1 cellular context compared by ENCODE assay signal in genomic region chrX:108245462-108245861, GRCh38.
TF ChIP-seq lines count a peak whose summit lies in the region.

No MANE protein-coding gene starts in this region.

TF ChIP-seq in SK-N-SH treated with all-trans-retinoic acid at 6 μM for 48 hours, 23 proteins besides CTCF, POLR2A, EP300 and RAD21:
- no peak for TF ChIP-seq ZNF565 (CRISPR knock-in tag; conservative IDR thresholded peaks at IDR 0.05; ENCODE audit: low read depth)
- TF ChIP-seq TOX (CRISPR knock-in tag; IDR thresholded peaks at IDR 0.05; ENCODE audit: borderline replicate concordance): no peak
- TF ChIP-seq POU6F1 (CRISPR knock-in tag; IDR thresholded peaks at IDR 0.05; ENCODE audit: borderline replicate concordance, low read depth): no peak
- TF ChIP-seq PATZ1 (CRISPR knock-in tag; IDR thresholded peaks at IDR 0.05; ENCODE audit: borderline replicate concordance): no peak
- no peak for TF ChIP-seq GLIS3 (CRISPR knock-in tag; IDR thresholded peaks at IDR 0.05)
- no peak for TF ChIP-seq ZC3H10 (CRISPR knock-in tag; IDR thresholded peaks at IDR 0.05)
- no peak for TF ChIP-seq ISL1 (CRISPR knock-in tag; IDR thresholded peaks at IDR 0.05)
